Comparison of ENCODE assay signal across 13 cellular contexts in genomic region chr12:46457958-46458357, GRCh38.
"Had no signal": no experiment of that assay in that cellular context is flagged by ENCODE, and none has a peak within 500 bp of the region (broad histone marks: within the 10 kb centered on the region; RNA-seq: fewer than 3 reads in every experiment).

No MANE protein-coding gene starts in this region.

- H3K9me3 ChIP-seq: colonic mucosa, tibial artery, vagina had no signal

- H3K4me3 Mint-ChIP-seq: brain; stimulated activated memory B cell treated with anti-CD40 and anti-IgM and Interleukin-4, amounts not matched to agents 10 μg/mL and 1 μg/mL and 100 μg/mL, for 72 hours had no signal

- H3K4me3 ChIP-seq: colonic mucosa, tibial artery, vagina had no signal

- H3K36me3 Mint-ChIP-seq: activated naive CD8-positive, alpha-beta T cell; brain; naive B cell had no signal

- H3K27ac Mint-ChIP-seq: brain had no signal

- DNase-seq: activated CD4-positive, alpha-beta T cell treated with anti-CD3 and anti-CD28 coated beads, Interleukin-2, amount 50 U/mL, for 4 hours; activated CD4-positive, CD25-positive, alpha-beta regulatory T cell; activated CD8-positive, alpha-beta memory T cell treated with anti-CD3 and anti-CD28 coated beads, Interleukin-2, amount 50 U/mL, for 4 hours; central memory CD4-positive, alpha-beta T cell; colonic mucosa; naive B cell; retina; tibial artery had no signal

- H3K9me3 Mint-ChIP-seq: brain; naive B cell; stimulated activated memory B cell treated with anti-CD40 and anti-IgM and Interleukin-4, amounts not matched to agents 10 μg/mL and 1 μg/mL and 100 μg/mL, for 72 hours had no signal

- H3K27ac ChIP-seq: colonic mucosa, tibial artery, vagina had no signal

- H3K27me3 ChIP-seq: colonic mucosa, tibial artery, vagina had no signal

- H3K36me3 ChIP-seq: colonic mucosa, tibial artery, vagina had no signal

- H3K27me3 Mint-ChIP-seq: activated naive CD8-positive, alpha-beta T cell; naive B cell; stimulated activated memory B cell treated with anti-CD40 and anti-IgM and Interleukin-4, amounts not matched to agents 10 μg/mL and 1 μg/mL and 100 μg/mL, for 72 hours had no signal

- ATAC-seq: esophagus mucosa had no signal
